33 cellular contexts compared by ENCODE assay signal in genomic region chr10:95304976-95305375, GRCh38.
"Had no signal": no experiment of that assay in that cellular context is flagged by ENCODE, and none has a peak within 500 bp of the region (broad histone marks: within the 10 kb centered on the region; RNA-seq: fewer than 3 reads in every experiment).

No MANE protein-coding gene starts in this region.

- H3K9me3 ChIP-seq: ascending aorta, breast epithelium had no signal

- H3K4me1 Mint-ChIP-seq: brain, T-helper 17 cell had no signal

- H3K27ac Mint-ChIP-seq: activated B cell treated with CpG ODN at 0.5 μM for 24 hours; activated CD8-positive, alpha-beta T cell treated with anti-CD3 and anti-CD28 coated beads for 36 hours; activated naive CD4-positive, alpha-beta T cell treated with anti-CD3 and anti-CD28 coated beads, Interleukin-2, amount 10 ng/mL, durations not matched to agents 7 days and 5 days; activated naive CD4-positive, alpha-beta T cell treated with anti-CD3 and anti-CD28 coated beads, Interleukin-2, amount 50 U/mL, for 72 hours; activated naive CD8-positive, alpha-beta T cell treated with anti-CD3 and anti-CD28 coated beads, Interleukin-2, amount 10 ng/mL, durations not matched to agents 7 days and 5 days; brain; effector memory CD8-positive, alpha-beta T cell; T-helper 17 cell; T-helper 2 cell treated with Interferon-gamma antibody and Interleukin-4, amounts not matched to agents 5 μg/mL and 100 μg/mL, for 36 hours had no signal

- H3K27me3 Mint-ChIP-seq: activated B cell treated with CpG ODN at 0.5 μM for 24 hours; activated CD8-positive, alpha-beta T cell treated with anti-CD3 and anti-CD28 coated beads for 36 hours; brain had no signal

- H3K4me1 ChIP-seq: breast epithelium had no signal

- ATAC-seq: activated CD4-positive, CD25-positive, alpha-beta regulatory T cell treated with anti-CD3 and anti-CD28 coated beads, Interleukin-2, amount 50 U/mL, for 24 hours; activated CD8-positive, alpha-beta T cell treated with anti-CD3 and anti-CD28 coated beads for 36 hours; activated naive CD4-positive, alpha-beta T cell treated with anti-CD3 and anti-CD28 coated beads, Interleukin-2, amount 50 U/mL, for 72 hours; activated T-cell treated with anti-CD3 and anti-CD28 coated beads, Interleukin-2, amount 50 U/mL, for 4 hours; effector memory CD8-positive, alpha-beta T cell; esophagus mucosa; T-helper 17 cell had no signal

- H3K4me3 ChIP-seq: ascending aorta, breast epithelium had no signal

- H3K36me3 Mint-ChIP-seq: activated naive CD4-positive, alpha-beta T cell treated with anti-CD3 and anti-CD28 coated beads, Interleukin-2, amount 10 ng/mL, durations not matched to agents 7 days and 5 days; activated naive CD4-positive, alpha-beta T cell treated with anti-CD3 and anti-CD28 coated beads, Interleukin-2, amount 50 U/mL, for 72 hours; activated naive CD8-positive, alpha-beta T cell treated with anti-CD3 and anti-CD28 coated beads, Interleukin-2, amount 10 ng/mL, durations not matched to agents 7 days and 5 days; brain had no signal

- H3K27ac ChIP-seq: breast epithelium had no signal

- H3K4me3 Mint-ChIP-seq: activated B cell treated with CpG ODN at 0.5 μM for 24 hours; activated CD8-positive, alpha-beta T cell treated with anti-CD3 and anti-CD28 coated beads for 36 hours; activated naive CD4-positive, alpha-beta T cell treated with anti-CD3 and anti-CD28 coated beads, Interleukin-2, amount 10 ng/mL, durations not matched to agents 7 days and 5 days; activated naive CD8-positive, alpha-beta T cell treated with anti-CD3 and anti-CD28 coated beads, Interleukin-2, amount 10 ng/mL, durations not matched to agents 7 days and 5 days; activated T-cell treated with anti-CD3 and anti-CD28 coated beads, Interleukin-2, amount 50 U/mL, for 4 hours; brain; effector memory CD8-positive, alpha-beta T cell; T-helper 17 cell; T-helper 2 cell treated with Interferon-gamma antibody and Interleukin-4, amounts not matched to agents 5 μg/mL and 100 μg/mL, for 36 hours had no signal

- H3K27me3 ChIP-seq: ascending aorta, breast epithelium had no signal

- DNase-seq: activated B cell treated with CpG ODN at 0.5 μM for 24 hours; activated CD4-positive, alpha-beta T cell treated with anti-CD3 and anti-CD28 coated beads for 48 hours; activated CD4-positive, alpha-beta T cell treated with anti-CD3 and anti-CD28 coated beads, Interleukin-2, amount 50 U/mL, for 1 hour; activated CD4-positive, alpha-beta T cell treated with anti-CD3 and anti-CD28 coated beads, Interleukin-2, amount 50 U/mL, for 48 hours; activated CD8-positive, alpha-beta memory T cell treated with anti-CD3 and anti-CD28 coated beads for 24 hours; activated CD8-positive, alpha-beta T cell treated with anti-CD3 and anti-CD28 coated beads for 36 hours; activated gamma-delta T cell; activated naive CD4-positive, alpha-beta T cell; activated naive CD4-positive, alpha-beta T cell treated with anti-CD3 and anti-CD28 coated beads, Interleukin-2, amount 10 ng/mL, durations not matched to agents 7 days and 5 days; activated naive CD8-positive, alpha-beta T cell treated with anti-CD3 and anti-CD28 coated beads, Interleukin-2, amount 10 ng/mL, durations not matched to agents 7 days and 5 days; activated T-cell treated with anti-CD3 and anti-CD28 coated beads, Interleukin-2, amount 50 U/mL, for 4 hours; caudate nucleus; cortex of kidney; dermis blood vessel endothelial cell; effector CD4-positive, alpha-beta T cell; effector memory CD8-positive, alpha-beta T cell; foreskin fibroblast; head of caudate nucleus; T-helper 1 cell; T-helper 17 cell; T1000 had no signal

- H3K9me3 Mint-ChIP-seq: activated B cell treated with CpG ODN at 0.5 μM for 24 hours; activated CD8-positive, alpha-beta T cell treated with anti-CD3 and anti-CD28 coated beads for 36 hours; activated naive CD4-positive, alpha-beta T cell treated with anti-CD3 and anti-CD28 coated beads, Interleukin-2, amount 10 ng/mL, durations not matched to agents 7 days and 5 days; activated naive CD4-positive, alpha-beta T cell treated with anti-CD3 and anti-CD28 coated beads, Interleukin-2, amount 50 U/mL, for 72 hours; activated naive CD8-positive, alpha-beta T cell treated with anti-CD3 and anti-CD28 coated beads, Interleukin-2, amount 10 ng/mL, durations not matched to agents 7 days and 5 days; activated T-cell treated with anti-CD3 and anti-CD28 coated beads, Interleukin-2, amount 50 U/mL, for 4 hours; brain; effector memory CD8-positive, alpha-beta T cell; T-helper 2 cell treated with Interferon-gamma antibody and Interleukin-4, amounts not matched to agents 5 μg/mL and 100 μg/mL, for 36 hours had no signal

- H3K36me3 ChIP-seq: ascending aorta, breast epithelium, WERI-Rb-1 had no signal

- FAIRE-seq: colon, endometrium, endothelial cell of umbilical vein, frontal cortex had no signal
